In the genomic region with DNA sequence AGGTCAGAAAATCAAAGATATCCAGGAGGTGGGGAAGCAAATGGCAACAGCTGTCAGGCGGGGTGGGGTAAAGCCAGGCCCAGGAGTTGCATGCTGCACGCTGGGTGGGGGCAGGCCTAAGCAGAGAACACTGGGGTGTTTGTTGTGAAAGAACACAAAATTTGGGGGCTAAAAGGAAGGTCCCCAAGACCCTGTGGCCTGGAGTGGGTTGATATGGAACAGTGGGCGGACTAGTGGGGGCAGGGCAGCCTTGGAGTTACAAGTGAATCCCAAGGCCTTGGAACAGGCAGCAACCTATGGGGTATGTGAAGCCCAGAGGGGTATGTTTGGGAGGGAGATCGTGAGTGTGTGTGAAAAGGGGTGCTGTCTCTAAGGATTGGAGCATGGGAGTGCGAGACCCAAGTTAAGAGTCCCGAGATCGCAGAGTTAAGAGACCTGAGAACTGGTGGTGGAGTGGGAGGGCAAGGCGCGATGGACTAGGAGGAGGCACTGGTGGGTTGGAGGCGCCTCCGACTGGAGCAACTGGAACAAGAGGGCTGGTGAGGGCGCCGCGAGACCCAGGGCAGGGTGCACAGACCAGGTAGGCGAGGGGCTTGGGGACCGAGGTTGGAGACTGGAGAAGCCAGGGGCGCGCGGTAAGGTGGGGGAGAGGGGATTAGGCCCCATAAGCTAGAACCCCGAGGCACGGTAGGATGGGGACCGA, we compare ENCODE assay signal across 8 cellular contexts. TPM values are rescaled to one million over a fixed set of nuclear protein-coding genes. Genes with fewer than 3 reads are reported as not detected.
A peak's percentile ranks its signal among the peaks of the same experiment; 100 is the strongest.
DNase-seq lines count a peak whose midpoint lies in the region; ATAC-seq and TF ChIP-seq lines count a peak whose summit lies in the region.

No MANE protein-coding gene starts in this region.

- no peaks in the 10 kb centered on the region for H3K9me3 Mint-ChIP-seq in central memory CD8-positive, alpha-beta T cell

- POLR2A ChIA-PET in GM10248 (lab: Yijun Ruan, JAX) (interaction anchor here (1.4 kb wide), 1 partner anchor 123 kb away, joined by 3 read pairs; no protein-coding TSS in a partner anchor), PC-9 (lab: Charles Lee; ENCODE audit: unreplicated experiment) (interaction anchor here (0.5 to 1.0 kb wide), 5 partner anchors 69 to 920 kb away, joined by 3 to 6 read pairs (median 4); partner anchors contain the start of genes ABCC10, CNPY3 and PPP2R5D)

- H4K20me1 ChIP-seq in PC-9 (ENCODE audit: insufficient read depth), result no peaks in the 10 kb centered on the region

- H3K36me3 ChIP-seq in PC-9 (ENCODE audit: low read depth) (peaks cover 3% of the 10 kb centered on the region; the same call in 1 of the 2 replicates), left lung (peaks cover 0 to 61% of the 10 kb centered on the region in 2 donors), stomach smooth muscle (ENCODE audit: control insufficient read depth in 2 of 2, insufficient read depth in 2 of 2, low read length in 2 of 2) (peaks cover 13 to 15% of the 10 kb centered on the region in 2 donors)

- intact Hi-C loops in PC-9 (cut with micrococcal nuclease; ENCODE audit: unreplicated experiment), result no loop called here
- intact Hi-C loops in left lung (cut with DNase I), result no loop called here

- H3K4me1 ChIP-seq in PC-9 (replicated peaks; ENCODE audit: insufficient read depth) (peaks cover 5% of the 10 kb centered on the region; the same call in 1 of the 2 replicates), left lung (peaks cover 10 to 30% of the 10 kb centered on the region in 2 donors), stomach smooth muscle (ENCODE audit: control insufficient read depth, insufficient read depth, low read length) (peaks cover 14% of the 10 kb centered on the region)

- no peaks in the 10 kb centered on the region for H3K27me3 Mint-ChIP-seq in central memory CD8-positive, alpha-beta T cell

- ATAC-seq in HG02571 (IDR thresholded peaks at IDR 0.05; ENCODE audit: unreplicated experiment) (peak; percentile 13), left lung (peak; percentile 47)
- ATAC-seq in central memory CD8-positive, alpha-beta T cell (replicated peaks; ENCODE audit: extremely low read depth, poor library complexity, severe bottlenecking), result peak; percentile 8

- H3K27ac Mint-ChIP-seq in central memory CD8-positive, alpha-beta T cell (ENCODE audit: low read depth), result peak overlapping the region; percentile 91

- TSS peak; percentile 33 for BruUV-seq in PC-9 (replicated peaks; lab: Mats Ljungman, UMichigan)

- H3K9me2 ChIP-seq in PC-9 (ENCODE audit: insufficient read depth), result no peaks in the 10 kb centered on the region

- H3K4me2 ChIP-seq in PC-9, result peak overlapping the region; percentile 99

- TF ChIP-seq CTCF in GM10248 (IDR thresholded peaks at IDR 0.05; ENCODE audit: control extremely low read depth, extremely low read depth, low read depth, missing control alignments) (no peak), PC-9 (conservative IDR thresholded peaks at IDR 0.05) (peak; percentile 28; the same call in 1 of the 2 replicates), left lung (IDR thresholded peaks at IDR 0.05) (no peak)

- H3K4me1 Mint-ChIP-seq in central memory CD8-positive, alpha-beta T cell, result peaks cover 40% of the 10 kb centered on the region

- peak overlapping the region; percentile 91 for H2AFZ ChIP-seq in PC-9

- H3K9ac ChIP-seq in stomach smooth muscle (ENCODE audit: low read length in 2 of 2), result peak overlapping the region; percentile 56 to 84

- peaks cover 30% of the 10 kb centered on the region for H3K79me2 ChIP-seq in PC-9 (ENCODE audit: low read depth)

- H3K9me3 ChIP-seq in PC-9 (ENCODE audit: insufficient read depth, low read depth) (no peaks in the 10 kb centered on the region), left lung (no peaks in the 10 kb centered on the region), stomach smooth muscle (ENCODE audit: control insufficient read depth in 2 of 2, low read length in 2 of 2) (no peaks in the 10 kb centered on the region)

- CTCF ChIA-PET in GM10248 (lab: Yijun Ruan, JAX) (interaction anchor here (1.0 to 1.3 kb wide), 3 partner anchors 9 to 43 kb away, joined by 3 read pairs; partner anchors contain the start of gene RRP36), PC-9 (lab: Charles Lee) (interaction anchor here (0.5 to 0.7 kb wide), 3 partner anchors 91 to 108 kb away, joined by 3 to 8 read pairs (median 4); no protein-coding TSS in a partner anchor)

- H3K36me3 Mint-ChIP-seq in central memory CD8-positive, alpha-beta T cell (ENCODE audit: insufficient read depth), result peaks cover 37% of the 10 kb centered on the region

- H3F3A ChIP-seq in PC-9 (ENCODE audit: insufficient read depth, low read depth), result peaks cover 18% of the 10 kb centered on the region; the same call in 1 of the 2 replicates

- H3K4me3 ChIP-seq in PC-9, result peak overlapping the region; percentile 89
- peak overlapping the region; percentile 75 to 89 for H3K4me3 ChIP-seq in left lung
- peak overlapping the region; percentile 63 to 76 for H3K4me3 ChIP-seq in stomach smooth muscle (ENCODE audit: low read length in 2 of 2)

- peak overlapping the region; percentile 64 for H3K27ac ChIP-seq in PC-9
- H3K27ac ChIP-seq in left lung, result peak overlapping the region; percentile 90 to 95
- H3K27ac ChIP-seq in stomach smooth muscle (ENCODE audit: low read length), result peak overlapping the region; percentile 92

- DNase-seq in GM10248 (ENCODE audit: extremely low spot score) (peak; percentile 48), PC-9 (no peak), left lung (no peak), cerebellar nuclear complex (lab: John Stamatoyannopoulos, UW) (no peak)
- no peak for DNase-seq in central memory CD8-positive, alpha-beta T cell (ENCODE audit: low spot score in 2 of 2)
- DNase-seq in central memory CD4-positive, alpha-beta T cell, result no peak

- H3K27me3 ChIP-seq in PC-9 (ENCODE audit: insufficient read depth, low read depth), result no peaks in the 10 kb centered on the region
- no peaks in the 10 kb centered on the region for H3K27me3 ChIP-seq in left lung
- H3K27me3 ChIP-seq in stomach smooth muscle (ENCODE audit: control insufficient read depth in 1 of 2, insufficient read depth in 2 of 2, low read length in 2 of 2), result no peaks in the 10 kb centered on the region

- H3K4me3 Mint-ChIP-seq in central memory CD8-positive, alpha-beta T cell, result peak overlapping the region; percentile 93

RNA-seq across cellular contexts. Expression of gene CUL7, which starts 0.7 kb away (rescaled TPM):
- total RNA-seq in PC-9 (2021) (22.8 and 32.4 TPM in 2 replicates), left lung (10 to 100 TPM; 22.0 to 28.4 TPM)

RNA-seq across cellular contexts. Expression of gene MRPL2, which starts 6.2 kb away (rescaled TPM):
- total RNA-seq in PC-9 (2021) (86.2 and 110 TPM in 2 replicates), left lung (10 to 100 TPM; 35.2 to 43.4 TPM)

RNA-seq across cellular contexts. Expression of gene KLC4, which starts 6.4 kb away (rescaled TPM):
- total RNA-seq in PC-9 (2021), result 46.2 and 46.7 TPM in 2 replicates
- 10 to 100 TPM; 20.2 to 38.8 TPM for total RNA-seq in left lung

RNA-seq across cellular contexts. Expression of gene PTK7, which starts 23.1 kb away (rescaled TPM):
- total RNA-seq in PC-9 (2021), result 106 and 110 TPM in 2 replicates
- total RNA-seq in left lung, result 100 to 1,000 TPM in 1 of 2 donors, 10 to 100 TPM in 1; 89.2 to 179 TPM

RNA-seq across cellular contexts. Expression of gene RRP36, which starts 31.6 kb away (rescaled TPM):
- total RNA-seq in PC-9 (2021) (45.2 and 62.5 TPM in 2 replicates), left lung (10 to 100 TPM; 43.3 to 53.5 TPM)
